Comparison of ENCODE assay signal across 14 cellular contexts in genomic region chr9:133877967-133878366, GRCh38.
DNase-seq lines count a peak whose midpoint lies in the region; ATAC-seq and TF ChIP-seq lines count a peak whose summit lies in the region.
"Had no signal": no experiment of that assay in that cellular context is flagged by ENCODE, and none has a peak within 500 bp of the region (broad histone marks: within the 10 kb centered on the region; RNA-seq: fewer than 3 reads in every experiment).

No MANE protein-coding gene starts in this region.

- no peak overlapping the region for H3K14ac ChIP-seq in mesenchymal stem cell (ENCODE audit: low read length in 2 of 2)

- no peak overlapping the region for H4K91ac ChIP-seq in mesenchymal stem cell (ENCODE audit: low read length)

- DNase-seq in RWPE1 (ENCODE audit: low spot score): no peak
- DNase-seq in mesenchymal stem cell: no peak
- DNase-seq in stimulated activated naive B cell treated with anti-CD40 and anti-IgM and Interleukin-4, amounts not matched to agents 10 μg/mL and 1 μg/mL and 100 μg/mL, for 72 hours: no peak
- DNase-seq in RKO (ENCODE audit: low spot score): no peak
- DNase-seq: CD8-positive, alpha-beta memory T cell; NCI-H1694; NCI-H446; NCI-H82; SHP77 treated with DMSO at 0.1 percent for 48 hours had no signal

- H2AK5ac ChIP-seq in mesenchymal stem cell (ENCODE audit: low read length, severe bottlenecking): no peak overlapping the region

- no peak overlapping the region for H3K4me3 Mint-ChIP-seq in brain
- no peak overlapping the region for H3K4me3 Mint-ChIP-seq in stimulated activated naive B cell treated with anti-CD40 and anti-IgM and Interleukin-4, amounts not matched to agents 10 μg/mL and 1 μg/mL and 100 μg/mL, for 72 hours
- H3K4me3 Mint-ChIP-seq: CD8-positive, alpha-beta memory T cell had no signal

- CTCF ChIA-PET in RWPE1 (lab: Yijun Ruan, JAX): no interaction called here

- no peak overlapping the region for H2BK120ac ChIP-seq in mesenchymal stem cell (ENCODE audit: low read depth, low read length)

- POLR2A ChIA-PET in RWPE1 (lab: Yijun Ruan, JAX; ENCODE audit: low non-redundant PET): no interaction called here

- WGBS in mesenchymal stem cell: 97% methylated on average over 12 of the region's 17 CpGs

- H3K9ac ChIP-seq in mesenchymal stem cell (ENCODE audit: low read length): no peak overlapping the region
- H3K9ac ChIP-seq: BLaER1 had no signal

- H3K27ac Mint-ChIP-seq in brain: peak overlapping the region in 4 of 5 experiments; percentile 11 to 93 (median 86)
- peak overlapping the region; percentile 73 for H3K27ac Mint-ChIP-seq in stimulated activated naive B cell treated with anti-CD40 and anti-IgM and Interleukin-4, amounts not matched to agents 10 μg/mL and 1 μg/mL and 100 μg/mL, for 72 hours
- H3K27ac Mint-ChIP-seq: CD8-positive, alpha-beta memory T cell had no signal

- H2AFZ ChIP-seq in mesenchymal stem cell (ENCODE audit: low read depth, low read length): no peak overlapping the region

- no peak overlapping the region for H3K4me2 ChIP-seq in mesenchymal stem cell (ENCODE audit: low read length, poor library complexity, severe bottlenecking)

- H3K36me3 Mint-ChIP-seq in brain: no peaks in the 10 kb centered on the region
- peaks cover 10 to 28% of the 10 kb centered on the region in 2 donors for H3K36me3 Mint-ChIP-seq in stimulated activated naive B cell treated with anti-CD40 and anti-IgM and Interleukin-4, amounts not matched to agents 10 μg/mL and 1 μg/mL and 100 μg/mL, for 72 hours
- H3K36me3 Mint-ChIP-seq: CD8-positive, alpha-beta memory T cell had no signal

- no peak overlapping the region for H3K23ac ChIP-seq in mesenchymal stem cell (ENCODE audit: low read length in 2 of 2)

- no peak overlapping the region for H3K4me3 ChIP-seq in mesenchymal stem cell (ENCODE audit: insufficient read depth in 1 of 2, low read depth in 1 of 2, low read length in 2 of 2)
- H3K4me3 ChIP-seq: BLaER1 had no signal

- H3K79me1 ChIP-seq in mesenchymal stem cell (replicated peaks; ENCODE audit: low read length, poor library complexity, severe bottlenecking): peaks cover 41% of the 10 kb centered on the region

- H3K4ac ChIP-seq in mesenchymal stem cell (ENCODE audit: low read depth in 1 of 2, low read length in 2 of 2): no peak overlapping the region

- peak overlapping the region; percentile 35 for H4K8ac ChIP-seq in mesenchymal stem cell (ENCODE audit: low read length)

- TF ChIP-seq CTCF in RWPE1 (conservative IDR thresholded peaks at IDR 0.05; ENCODE audit: low read depth) (no peak), brain (conservative IDR thresholded peaks at IDR 0.05) (no peak)

- no peak overlapping the region for H2BK15ac ChIP-seq in mesenchymal stem cell (ENCODE audit: low read depth, poor library complexity, severe bottlenecking)

- H3K4me1 ChIP-seq in mesenchymal stem cell (ENCODE audit: control insufficient read depth, insufficient read depth, low read depth, low read length): peaks cover 81% of the 10 kb centered on the region

- H3K36me3 ChIP-seq in mesenchymal stem cell (ENCODE audit: control insufficient read depth in 1 of 2, insufficient read depth in 2 of 2, low read depth in 1 of 2, low read length in 2 of 2): peaks cover 0 to 61% of the 10 kb centered on the region in 2 experiments

- H3K9me3 Mint-ChIP-seq in brain: no peaks in the 10 kb centered on the region
- no peaks in the 10 kb centered on the region for H3K9me3 Mint-ChIP-seq in stimulated activated naive B cell treated with anti-CD40 and anti-IgM and Interleukin-4, amounts not matched to agents 10 μg/mL and 1 μg/mL and 100 μg/mL, for 72 hours
- H3K9me3 Mint-ChIP-seq: CD8-positive, alpha-beta memory T cell had no signal

- no peak overlapping the region for H2BK5ac ChIP-seq in mesenchymal stem cell (ENCODE audit: low read depth, low read length, poor library complexity, severe bottlenecking)

- no peak for ATAC-seq in stimulated activated naive B cell treated with anti-CD40 and anti-IgM and Interleukin-4, amounts not matched to agents 10 μg/mL and 1 μg/mL and 100 μg/mL, for 72 hours (replicated peaks)
- ATAC-seq in GM18858 (IDR thresholded peaks at IDR 0.05; ENCODE audit: unreplicated experiment) (no peak), HG02870 (IDR thresholded peaks at IDR 0.05; ENCODE audit: unreplicated experiment) (no peak)
- ATAC-seq: Panc1 had no signal

- peaks cover 100% of the 10 kb centered on the region for H3K4me1 Mint-ChIP-seq in brain
- H3K4me1 Mint-ChIP-seq in stimulated activated naive B cell treated with anti-CD40 and anti-IgM and Interleukin-4, amounts not matched to agents 10 μg/mL and 1 μg/mL and 100 μg/mL, for 72 hours: peaks cover 31 to 79% of the 10 kb centered on the region in 2 donors
- H3K4me1 Mint-ChIP-seq: CD8-positive, alpha-beta memory T cell had no signal

- no peaks in the 10 kb centered on the region for H3K9me3 ChIP-seq in mesenchymal stem cell (ENCODE audit: control insufficient read depth, low read length)
- H3K9me3 ChIP-seq: BLaER1 had no signal

- H3K27ac ChIP-seq in RWPE1 (peak overlapping the region; percentile 100), mesenchymal stem cell (ENCODE audit: low read length, poor library complexity, severe bottlenecking) (no peak overlapping the region)
- H3K27ac ChIP-seq: BLaER1 had no signal

- no peaks in the 10 kb centered on the region for H3K27me3 ChIP-seq in mesenchymal stem cell (ENCODE audit: control insufficient read depth in 1 of 2, insufficient read depth in 1 of 2, low read length in 2 of 2)
- H3K27me3 ChIP-seq: BLaER1 had no signal

- peak overlapping the region in 1 of 2 experiments; percentile 21 for H2BK12ac ChIP-seq in mesenchymal stem cell (ENCODE audit: low read length in 2 of 2)

- H3K18ac ChIP-seq in mesenchymal stem cell (ENCODE audit: low read depth in 1 of 2, low read length in 2 of 2): peak overlapping the region in 1 of 2 experiments; percentile 22

- H3K27me3 Mint-ChIP-seq in brain: peaks cover 9% of the 10 kb centered on the region
- no peaks in the 10 kb centered on the region for H3K27me3 Mint-ChIP-seq in stimulated activated naive B cell treated with anti-CD40 and anti-IgM and Interleukin-4, amounts not matched to agents 10 μg/mL and 1 μg/mL and 100 μg/mL, for 72 hours
